1 cellular context compared by ENCODE assay signal in genomic region chr9:93456504-93456903, GRCh38.
A peak's percentile ranks its signal among the peaks of the same experiment; 100 is the strongest.
TF ChIP-seq lines count a peak whose summit lies in the region.

No MANE protein-coding gene starts in this region.

TF ChIP-seq in K562, 482 proteins besides CTCF, POLR2A, EP300 and RAD21 (continued from another document):
- TF ChIP-seq PBX2 (CRISPR knock-in tag; IDR thresholded peaks at IDR 0.05; ENCODE audit: low read depth) (no peak), PBX2 (tag; conservative IDR thresholded peaks at IDR 0.05; ENCODE audit: low read depth) (peak; percentile 69)
